ENCODE assay signal across 8 cellular contexts in genomic region chr5:10353241-10354047, GRCh38. TPM values are rescaled to one million over a fixed set of nuclear protein-coding genes. Genes with fewer than 3 reads are reported as not detected.
DNase-seq lines count a peak whose midpoint lies in the region; ATAC-seq and TF ChIP-seq lines count a peak whose summit lies in the region.

Gene MARCHF6 (plus strand): TSS chr5:10353695. CDS start chr5:10353899, 204 bp downstream.

- peak within 1 kb of the TSS; percentile 99 for H3K4me3 Mint-ChIP-seq in activated CD4-positive, alpha-beta memory T cell treated with anti-CD3 and anti-CD28 coated beads for 36 hours

- TF ChIP-seq POLR2A in right lobe of liver (IDR thresholded peaks at IDR 0.05), result peak; percentile 94

- H3K36me3 ChIP-seq in right lobe of liver, result no peaks in the 10 kb centered on the region

- no peaks in the 10 kb centered on the region for H3K27me3 Mint-ChIP-seq in activated CD4-positive, alpha-beta memory T cell treated with anti-CD3 and anti-CD28 coated beads for 36 hours

- DNase-seq in NCI-H82 (lab: John Stamatoyannopoulos, UW) (peak; percentile 95), dorsolateral prefrontal cortex (peak; percentile 86 to 96 (median 94)), right lobe of liver (peak; percentile 98)
- DNase-seq in activated CD4-positive, alpha-beta memory T cell treated with anti-CD3 and anti-CD28 coated beads for 36 hours, result peak; percentile 96
- peak; percentile 95 for DNase-seq in stimulated activated CD4-positive, alpha-beta T cell treated with anti-CD3 and anti-CD28 coated beads, Interleukin-4, amount 100 ng/mL, for 24 hours

- peaks cover 39% of the 10 kb centered on the region for H3K4me1 Mint-ChIP-seq in activated CD4-positive, alpha-beta memory T cell treated with anti-CD3 and anti-CD28 coated beads for 36 hours (ENCODE audit: low read depth)

- TF ChIP-seq CTCF in C4-2B (conservative IDR thresholded peaks at IDR 0.05) (no peak), dorsolateral prefrontal cortex (IDR thresholded peaks at IDR 0.05 in 54 of 56, conservative IDR thresholded peaks at IDR 0.05 in 2 of 56; ENCODE audit: low read depth in 1 of 56, partially characterized antibody in 56 of 56) (peak in 27 of 56 donors; percentile 5 to 50 (median 23)), right lobe of liver (IDR thresholded peaks at IDR 0.05) (peak in 1 of 4 donors; percentile 6)

- H3K27ac ChIP-seq in C4-2B (peak within 1 kb of the TSS; percentile 98), dorsolateral prefrontal cortex (peak within 1 kb of the TSS; percentile 54 to 99 (median 95)), right lobe of liver (peak within 1 kb of the TSS; percentile 98 to 99 (median 98))

- H3K27me3 ChIP-seq in dorsolateral prefrontal cortex, result no peaks in the 10 kb centered on the region
- H3K27me3 ChIP-seq in right lobe of liver, result no peaks in the 10 kb centered on the region

- H3K36me3 Mint-ChIP-seq in activated CD4-positive, alpha-beta memory T cell treated with anti-CD3 and anti-CD28 coated beads for 36 hours, result peaks cover 4% of the 10 kb centered on the region

- H3K4me1 ChIP-seq in right lobe of liver, result peaks cover 0 to 18% (median 2%) of the 10 kb centered on the region in 4 donors

- H3K4me3 ChIP-seq in dorsolateral prefrontal cortex, result peak within 1 kb of the TSS; percentile 63 to 99 (median 91)
- H3K4me3 ChIP-seq in right lobe of liver, result peak within 1 kb of the TSS; percentile 77 to 92 (median 89)

- no peaks in the 10 kb centered on the region for H3K9me3 ChIP-seq in right lobe of liver

- ATAC-seq in GM19438 (IDR thresholded peaks at IDR 0.05; ENCODE audit: low read depth, unreplicated experiment) (peak; percentile 85), HG03571 (IDR thresholded peaks at IDR 0.05; ENCODE audit: unreplicated experiment) (peak; percentile 79), right lobe of liver (peak; percentile 96 to 98 (median 96))

- WGBS in right lobe of liver (ENCODE audit: insufficient coverage, low coverage, low lambda C conversion rate, missing lambda C conversion rate), result under 1% methylated on average over 47 of the region's 92 CpGs

- intact Hi-C loops in activated CD4-positive, alpha-beta memory T cell treated with anti-CD3 and anti-CD28 coated beads for 36 hours (cut with micrococcal nuclease), result loop anchor here (1.0 to 5.0 kb wide), 9 partner anchors 41 to 409 kb away; partner anchors contain the start of genes ANKRD33B, CCT5, DAP and ROPN1L
- intact Hi-C loops in dorsolateral prefrontal cortex (cut with DNase I), result loop anchor here (1.0 to 5.0 kb wide), 5 partner anchors 15 to 101 kb away; partner anchors contain the start of gene CCT5 (in 2 of the 2)
- intact Hi-C loops in right lobe of liver (cut with DNase I), result no loop called here

- no peaks in the 10 kb centered on the region for H3K9me3 Mint-ChIP-seq in activated CD4-positive, alpha-beta memory T cell treated with anti-CD3 and anti-CD28 coated beads for 36 hours

- POLR2A ChIA-PET in activated CD4-positive, alpha-beta memory T cell treated with anti-CD3 and anti-CD28 coated beads for 36 hours (lab: Charles Lee), result interaction anchor here (0.7 to 3.2 kb wide), 14 partner anchors 26 to 282 kb away, joined by 3 to 36 read pairs (median 4); partner anchors contain the start of genes ATPSCKMT and CCT5

- H3K27ac Mint-ChIP-seq in activated CD4-positive, alpha-beta memory T cell treated with anti-CD3 and anti-CD28 coated beads for 36 hours, result peak within 1 kb of the TSS; percentile 99

- CTCF ChIA-PET in activated CD4-positive, alpha-beta memory T cell treated with anti-CD3 and anti-CD28 coated beads for 36 hours (lab: Charles Lee), result interaction anchor here (0.6 to 1.6 kb wide), 6 partner anchors 11 to 75 kb away, joined by 3 to 12 read pairs (median 4); no protein-coding TSS in a partner anchor

RNA-seq across cellular contexts. Expression of gene MARCHF6, which starts in this region (rescaled TPM):
- 100 to 1,000 TPM; 103 to 108 TPM for total RNA-seq in activated CD4-positive, alpha-beta memory T cell treated with anti-CD3 and anti-CD28 coated beads for 36 hours
- total RNA-seq in dorsolateral prefrontal cortex (100 to 1,000 TPM; 195 to 408 (median 303) TPM), right lobe of liver (100 to 1,000 TPM in 1 of 6 experiments, 10 to 100 TPM in 5; 44.9 to 106 (median 68.6) TPM)

Comparison
In these comparisons a context has a peak if more than half of its experiments do, and no peak if none do; other contexts are left out.
1. Peak in every context shown above with its lines: DNase-seq, ATAC-seq, H3K4me3 ChIP-seq and H3K27ac ChIP-seq.
2. intact Hi-C loops: an anchor here in activated CD4-positive, alpha-beta memory T cell treated with anti-CD3 and anti-CD28 coated beads for 36 hours (1.0 to 5.0 kb wide) and dorsolateral prefrontal cortex (1.0 to 5.0 kb wide); none called in right lobe of liver.